9 cellular contexts compared by ENCODE assay signal in the genomic region with DNA sequence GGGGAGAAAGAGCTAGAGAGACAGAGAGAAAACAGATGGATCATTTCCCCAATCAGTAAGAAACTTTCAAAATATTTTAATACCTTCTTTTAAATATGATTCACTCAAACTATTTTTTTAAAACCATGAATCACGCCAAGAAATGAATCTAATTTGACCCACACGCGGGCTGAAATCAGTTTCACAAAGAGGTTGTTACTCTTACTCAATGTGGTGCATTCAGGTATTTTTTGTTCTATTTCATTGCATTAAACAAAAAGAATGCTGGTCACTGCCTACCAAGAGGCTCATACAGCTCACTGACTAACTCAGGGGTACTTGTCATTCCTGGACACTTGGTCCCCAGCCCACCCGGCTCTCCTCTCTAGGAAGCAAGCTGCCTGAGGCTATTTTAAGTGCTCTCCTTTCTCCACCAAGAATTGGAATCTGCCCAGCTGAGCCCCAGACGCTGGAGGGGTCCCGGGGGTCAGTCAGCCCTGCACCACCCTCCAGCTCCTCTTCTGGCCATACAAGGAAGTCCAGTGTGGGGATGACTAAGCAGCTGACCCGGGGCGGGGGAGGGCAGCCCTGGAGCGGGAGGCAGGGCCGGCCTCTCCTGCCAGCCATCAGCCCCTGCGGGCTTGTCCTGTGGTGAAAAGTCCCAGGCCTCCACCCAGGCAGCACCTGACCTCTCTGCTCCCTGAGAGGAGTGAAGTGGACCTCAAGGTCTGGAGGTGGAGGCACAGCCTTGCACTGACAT. TPM values are rescaled to one million over a fixed set of nuclear protein-coding genes. Genes with fewer than 3 reads are reported as not detected.
A peak's percentile ranks its signal among the peaks of the same experiment; 100 is the strongest.
DNase-seq lines count a peak whose midpoint lies in the region; ATAC-seq and TF ChIP-seq lines count a peak whose summit lies in the region.
"Had no signal": no experiment of that assay in that cellular context is flagged by ENCODE, and none has a peak within 500 bp of the region (broad histone marks: within the 10 kb centered on the region; RNA-seq: fewer than 3 reads in every experiment).

No MANE protein-coding gene starts in this region.

- DNase-seq in ELR (ENCODE audit: low read depth): peak; percentile 89
- DNase-seq in heart left ventricle: peak; percentile 63 to 82 (median 74)
- peak; percentile 91 for DNase-seq in posterior vena cava (ENCODE audit: low spot score)
- no peak for DNase-seq in GM19240 (ENCODE audit: insufficient read length, low spot score)
- no peak for DNase-seq in NCI-H510A treated with DMSO at 0.1 percent for 48 hours (lab: John Stamatoyannopoulos, UW)
- DNase-seq: NCI-H1436 had no signal

- TF ChIP-seq POLR2A in heart left ventricle (IDR thresholded peaks at IDR 0.05): no peak

- WGBS in heart left ventricle, 4 donors: 21 to 34% (median 24%) methylated on average over 6 to 11 of the region's 11 CpGs

- H3K27me3 ChIP-seq in heart left ventricle: no peaks in the 10 kb centered on the region

- H3K4me1 ChIP-seq in heart left ventricle: peaks cover 0 to 20% (median 10%) of the 10 kb centered on the region in 12 donors

- peak; percentile 61 to 93 (median 86) for ATAC-seq in heart left ventricle
- no peak for ATAC-seq in HG02970 (IDR thresholded peaks at IDR 0.05; ENCODE audit: low FRiP score, unreplicated experiment)
- ATAC-seq in HG02763 (IDR thresholded peaks at IDR 0.05; ENCODE audit: unreplicated experiment): no peak

- H3K27ac ChIP-seq in heart left ventricle: peak overlapping the region in 11 of 12 donors; percentile 23 to 87 (median 70)

- H3K4me3 ChIP-seq in WI38 (ENCODE audit: low read depth, low read length): peak overlapping the region; percentile 36
- H3K4me3 ChIP-seq in heart left ventricle: no peak overlapping the region

- H3K36me3 ChIP-seq in heart left ventricle: no peaks in the 10 kb centered on the region

- no peaks in the 10 kb centered on the region for H3K9me3 ChIP-seq in heart left ventricle

- peak; percentile 58 for TF ChIP-seq CTCF in WI38 (IDR thresholded peaks at IDR 0.05; ENCODE audit: low read depth, low read length)
- peak in 4 of 12 donors; percentile 8 to 36 (median 33) for TF ChIP-seq CTCF in heart left ventricle (IDR thresholded peaks at IDR 0.05)

- intact Hi-C loops in heart left ventricle (cut with DNase I): loop anchor here in 2 of 10 donors (2.0 to 10.0 kb wide), 2 partner anchors 117 to 1621 kb away; no protein-coding TSS in a partner anchor
- intact Hi-C loops in posterior vena cava (cut with DNase I): no loop called here

RNA-seq across cellular contexts. Expression of a gene that starts 21.7 kb away (rescaled TPM):
- total RNA-seq in heart left ventricle: 100 to 1,000 TPM; 141 to 318 (median 183) TPM
- polyA plus RNA-seq in heart left ventricle: 100 to 1,000 TPM in 1 of 2 donors, 10 to 100 TPM in 1; 68.0 to 231 TPM
- total RNA-seq in posterior vena cava: 100 to 1,000 TPM; 109 to 216 TPM

Comparison
In these comparisons a context has a peak if more than half of its experiments do, and no peak if none do; other contexts are left out.
1. DNase-seq: peak in ELR (single experiment), heart left ventricle (5 of 5) and posterior vena cava (single experiment); none in GM19240 (single experiment) and NCI-H510A treated with DMSO at 0.1 percent for 48 hours (single experiment).
2. ATAC-seq: peak in heart left ventricle (4 of 4); none in HG02970 (single experiment) and HG02763 (single experiment).